Comparison of ENCODE assay signal across 1 cellular context in genomic region chr10:30730306-30730705, GRCh38.
TF ChIP-seq lines count a peak whose summit lies in the region.

No MANE protein-coding gene starts in this region.

TF ChIP-seq in K562, 482 proteins besides CTCF, POLR2A, EP300 and RAD21 (continued from another document):
- no peak for TF ChIP-seq AFF4 (CRISPR knock-in tag; IDR thresholded peaks at IDR 0.05)
- TF ChIP-seq C11orf30 (IDR thresholded peaks at IDR 0.05; ENCODE audit: low read depth) = no peak
- no peak for TF ChIP-seq E2F3 (CRISPR knock-in tag; IDR thresholded peaks at IDR 0.05)
- no peak for TF ChIP-seq RBM34 (IDR thresholded peaks at IDR 0.05; ENCODE audit: borderline replicate concordance, insufficient read depth, low read length)
- no peak for TF ChIP-seq CHD7 (IDR thresholded peaks at IDR 0.05; ENCODE audit: low read depth, low read length)
- no peak for TF ChIP-seq MITF (IDR thresholded peaks at IDR 0.05)
- TF ChIP-seq STAG1 (CRISPR knock-in tag; IDR thresholded peaks at IDR 0.05; ENCODE audit: borderline replicate concordance) = no peak
- no peak for TF ChIP-seq TCF7 (IDR thresholded peaks at IDR 0.05; ENCODE audit: borderline replicate concordance)
- TF ChIP-seq ZFX (CRISPR knock-in tag; IDR thresholded peaks at IDR 0.05) = no peak
- no peak for TF ChIP-seq TBL1XR1 (IDR thresholded peaks at IDR 0.05; ENCODE audit: low read length in 2 of 2)
- no peak for TF ChIP-seq BMI1 (IDR thresholded peaks at IDR 0.05; ENCODE audit: low read length)
- TF ChIP-seq RBFOX2 (IDR thresholded peaks at IDR 0.05; ENCODE audit: low read depth, low read length) = no peak
- no peak for TF ChIP-seq XRCC3 (IDR thresholded peaks at IDR 0.05)
TF ChIP-seq in K562: peak in this region for 0.
